Comparison of ENCODE assay signal across 9 cellular contexts in genomic region chr4:73450398-73451004, GRCh38. TPM values are rescaled to one million over a fixed set of nuclear protein-coding genes. Genes with fewer than 3 reads are reported as not detected.
DNase-seq lines count a peak whose midpoint lies in the region; ATAC-seq and TF ChIP-seq lines count a peak whose summit lies in the region.
"Had no signal": no experiment of that assay in that cellular context is flagged by ENCODE, and none has a peak within 500 bp of the region (broad histone marks: within the 10 kb centered on the region; RNA-seq: fewer than 3 reads in every experiment).

No MANE protein-coding gene starts in this region.

- no peaks in the 10 kb centered on the region for H3K9me3 Mint-ChIP-seq in endodermal cell
- no peaks in the 10 kb centered on the region for H3K9me3 Mint-ChIP-seq in naive thymus-derived CD4-positive, alpha-beta T cell

- H3K9ac ChIP-seq in GM23248 (peak overlapping the region; percentile 61), endodermal cell (ENCODE audit: extremely low read depth, low read length, poor library complexity, severe bottlenecking) (no peak overlapping the region)

- H3K9me3 ChIP-seq in GM23248 (ENCODE audit: low read depth): no peaks in the 10 kb centered on the region
- H3K9me3 ChIP-seq in endodermal cell (ENCODE audit: control insufficient read depth, low read length): no peaks in the 10 kb centered on the region
- no peaks in the 10 kb centered on the region for H3K9me3 ChIP-seq in osteoblast (ENCODE audit: low read depth, low read length)
- no peaks in the 10 kb centered on the region for H3K9me3 ChIP-seq in naive thymus-derived CD4-positive, alpha-beta T cell (ENCODE audit: control insufficient read depth in 2 of 3, low read length in 3 of 3)

- POLR2A ChIA-PET in naive thymus-derived CD4-positive, alpha-beta T cell (lab: Charles Lee): no interaction called here

- H3K4me2 ChIP-seq in GM23248 (ENCODE audit: unreplicated experiment) (peak overlapping the region; percentile 61), osteoblast (ENCODE audit: insufficient read depth, low read length) (peak overlapping the region; percentile 89)

- H3K27me3 Mint-ChIP-seq in endodermal cell (ENCODE audit: insufficient read depth): peaks cover 63% of the 10 kb centered on the region
- peaks cover 0 to 20% (median 13%) of the 10 kb centered on the region in 5 donors for H3K27me3 Mint-ChIP-seq in naive thymus-derived CD4-positive, alpha-beta T cell

- no peak for ATAC-seq in naive thymus-derived CD4-positive, alpha-beta T cell
- ATAC-seq in GM19452 (IDR thresholded peaks at IDR 0.05; ENCODE audit: unreplicated experiment): no peak
- ATAC-seq: activated CD8-positive, alpha-beta memory T cell treated with anti-CD3 and anti-CD28 coated beads, Interleukin-2, amount 10 ng/mL, durations not matched to agents 7 days and 5 days had no signal

- H3K4me3 Mint-ChIP-seq in endodermal cell: no peak overlapping the region
- no peak overlapping the region for H3K4me3 Mint-ChIP-seq in naive thymus-derived CD4-positive, alpha-beta T cell
- H3K4me3 Mint-ChIP-seq: activated CD8-positive, alpha-beta memory T cell treated with anti-CD3 and anti-CD28 coated beads, Interleukin-2, amount 10 ng/mL, durations not matched to agents 7 days and 5 days had no signal

- intact Hi-C loops in naive thymus-derived CD4-positive, alpha-beta T cell (cut with micrococcal nuclease): no loop called here

- H3K27ac ChIP-seq in GM23248 (peak overlapping the region; percentile 93), endodermal cell (ENCODE audit: low read depth, low read length) (peak overlapping the region; percentile 66), osteoblast (ENCODE audit: low read depth, low read length) (peak overlapping the region; percentile 99)
- no peak overlapping the region for H3K27ac ChIP-seq in naive thymus-derived CD4-positive, alpha-beta T cell (ENCODE audit: low read depth, low read length)

- H4K20me1 ChIP-seq in GM23248 (ENCODE audit: insufficient read depth) (no peaks in the 10 kb centered on the region), osteoblast (ENCODE audit: insufficient read depth, low read length) (no peaks in the 10 kb centered on the region)

- H3K36me3 Mint-ChIP-seq in endodermal cell (ENCODE audit: low read depth): no peaks in the 10 kb centered on the region
- no peaks in the 10 kb centered on the region for H3K36me3 Mint-ChIP-seq in naive thymus-derived CD4-positive, alpha-beta T cell
- H3K36me3 Mint-ChIP-seq: activated CD8-positive, alpha-beta memory T cell treated with anti-CD3 and anti-CD28 coated beads, Interleukin-2, amount 10 ng/mL, durations not matched to agents 7 days and 5 days had no signal

- H3K9me2 ChIP-seq in GM23248 (ENCODE audit: insufficient read depth): no peaks in the 10 kb centered on the region

- CTCF ChIA-PET in naive thymus-derived CD4-positive, alpha-beta T cell (lab: Charles Lee): no interaction called here

- H3F3A ChIP-seq in GM23248 (ENCODE audit: insufficient read depth): peaks cover 20% of the 10 kb centered on the region

- peaks cover 40% of the 10 kb centered on the region for H3K4me1 ChIP-seq in GM23248 (ENCODE audit: insufficient read depth)
- H3K4me1 ChIP-seq in endodermal cell (ENCODE audit: control insufficient read depth, insufficient read depth, low read length): peaks cover 14% of the 10 kb centered on the region
- peaks cover 22% of the 10 kb centered on the region for H3K4me1 ChIP-seq in osteoblast (ENCODE audit: insufficient read depth, low read length)
- no peaks in the 10 kb centered on the region for H3K4me1 ChIP-seq in naive thymus-derived CD4-positive, alpha-beta T cell (ENCODE audit: control insufficient read depth in 2 of 2, insufficient read depth in 2 of 2, low read length in 2 of 2)

- 39 to 44% methylated on average over 9 of the region's 9 CpGs for whole genome bisulfite sequencing in GM23248 (ENCODE audit: low coverage in 1 of 2, low lambda C conversion rate in 2 of 2, missing lambda C conversion rate in 2 of 2), 2 experiments
- WGBS in endodermal cell (ENCODE audit: insufficient coverage in 1 of 2, insufficient read length in 1 of 2), 2 experiments: 38 to 59% methylated on average over 6 to 9 of the region's 9 CpGs

- H2AFZ ChIP-seq in GM23248 (peak overlapping the region; percentile 80), osteoblast (ENCODE audit: low read length) (peak overlapping the region; percentile 93)

- peaks cover 35% of the 10 kb centered on the region for H3K4me1 Mint-ChIP-seq in endodermal cell
- no peaks in the 10 kb centered on the region for H3K4me1 Mint-ChIP-seq in naive thymus-derived CD4-positive, alpha-beta T cell
- H3K4me1 Mint-ChIP-seq: activated CD8-positive, alpha-beta memory T cell treated with anti-CD3 and anti-CD28 coated beads, Interleukin-2, amount 10 ng/mL, durations not matched to agents 7 days and 5 days had no signal

- no peaks in the 10 kb centered on the region for H3K36me3 ChIP-seq in GM23248 (ENCODE audit: low read depth)
- H3K36me3 ChIP-seq in endodermal cell (ENCODE audit: control insufficient read depth, insufficient read depth, low read length): no peaks in the 10 kb centered on the region
- H3K36me3 ChIP-seq in osteoblast (ENCODE audit: insufficient read depth, low read length): no peaks in the 10 kb centered on the region
- H3K36me3 ChIP-seq in naive thymus-derived CD4-positive, alpha-beta T cell (ENCODE audit: control insufficient read depth in 2 of 3, insufficient read depth in 3 of 3, low read length in 3 of 3): peaks cover 0 to 3% (median 0%) of the 10 kb centered on the region in 3 experiments

- H3K27ac Mint-ChIP-seq in endodermal cell: no peak overlapping the region
- no peak overlapping the region for H3K27ac Mint-ChIP-seq in naive thymus-derived CD4-positive, alpha-beta T cell
- H3K27ac Mint-ChIP-seq: activated CD8-positive, alpha-beta memory T cell treated with anti-CD3 and anti-CD28 coated beads, Interleukin-2, amount 10 ng/mL, durations not matched to agents 7 days and 5 days had no signal

- TF ChIP-seq CTCF in endodermal cell (conservative IDR thresholded peaks at IDR 0.05): no peak
- no peak for TF ChIP-seq CTCF in osteoblast (IDR thresholded peaks at IDR 0.05; ENCODE audit: extremely low read depth, low read depth, low read length)

- H3K27me3 ChIP-seq in GM23248 (replicated peaks; ENCODE audit: insufficient read depth) (no peaks in the 10 kb centered on the region), endodermal cell (ENCODE audit: control insufficient read depth, insufficient read depth, low read length, poor library complexity, severe bottlenecking) (peaks cover 73% of the 10 kb centered on the region), osteoblast (ENCODE audit: insufficient read depth, low read length) (no peaks in the 10 kb centered on the region)
- peaks cover 0 to 5% of the 10 kb centered on the region in 2 donors for H3K27me3 ChIP-seq in naive thymus-derived CD4-positive, alpha-beta T cell (ENCODE audit: control insufficient read depth in 2 of 2, insufficient read depth in 2 of 2, low read length in 2 of 2)

- in situ Hi-C loops in GM23248 (cut with MboI): no loop called here

- H3K79me2 ChIP-seq in GM23248 (ENCODE audit: insufficient read depth) (no peaks in the 10 kb centered on the region), osteoblast (ENCODE audit: insufficient read depth, low read length) (no peaks in the 10 kb centered on the region)

- DNase-seq in GM23248 (peak; percentile 95), NCI-H345 treated with DMSO at 0.1 percent for 48 hours (lab: John Stamatoyannopoulos, UW; ENCODE audit: unreplicated experiment) (peak; percentile 91), endodermal cell (peak; percentile 73), osteoblast (ENCODE audit: insufficient read length, low spot score, missing footprints) (peak; percentile 39), SW480 (ENCODE audit: low spot score) (no peak), Kasumi-1 (lab: John Stamatoyannopoulos, UW) (no peak)
- no peak for DNase-seq in naive thymus-derived CD4-positive, alpha-beta T cell
- DNase-seq: activated CD8-positive, alpha-beta memory T cell treated with anti-CD3 and anti-CD28 coated beads, Interleukin-2, amount 10 ng/mL, durations not matched to agents 7 days and 5 days had no signal

- H3K4me3 ChIP-seq in GM23248: peak overlapping the region; percentile 41
- no peak overlapping the region for H3K4me3 ChIP-seq in endodermal cell (ENCODE audit: low read length)
- peak overlapping the region; percentile 65 for H3K4me3 ChIP-seq in osteoblast (ENCODE audit: insufficient read depth, low read length)
- no peak overlapping the region for H3K4me3 ChIP-seq in naive thymus-derived CD4-positive, alpha-beta T cell (ENCODE audit: low read length)

RNA-seq across cellular contexts. Expression of gene AFP, which starts 14.5 kb away (rescaled TPM):
- not detected in 2 replicates for total RNA-seq in GM23248 (2014; rRNA removed; shearing (Covaris generic))
- polyA plus RNA-seq in GM23248 (2016; fragmentation: Nextera tagmentation; extraction: Ambion mirVana): 0.96 and 0.98 TPM in 2 replicates
- total RNA-seq in endodermal cell (1 to 10 TPM in 1 of 2 donors, not detected in 1; 1.6 TPM), osteoblast (not detected in 2 replicates)
- polyA plus RNA-seq in endodermal cell (2013, experiment 1 of 2): 3.2 TPM
- polyA plus RNA-seq in endodermal cell (2013, experiment 2 of 2): 2.8 TPM
- total RNA-seq in naive thymus-derived CD4-positive, alpha-beta T cell: not detected
- polyA plus RNA-seq in naive thymus-derived CD4-positive, alpha-beta T cell: not detected
- total RNA-seq: activated CD8-positive, alpha-beta memory T cell treated with anti-CD3 and anti-CD28 coated beads, Interleukin-2, amount 10 ng/mL, durations not matched to agents 7 days and 5 days had no signal

RNA-seq across cellular contexts. Expression of gene AFM, which starts 31.0 kb away (rescaled TPM):
- total RNA-seq in GM23248 (2014; rRNA removed; shearing (Covaris generic)): not detected in 2 replicates
- not detected in 2 replicates for polyA plus RNA-seq in GM23248 (2016; fragmentation: Nextera tagmentation; extraction: Ambion mirVana)
- total RNA-seq in endodermal cell: not detected
- not detected for polyA plus RNA-seq in endodermal cell (2013, experiment 1 of 2)
- polyA plus RNA-seq in endodermal cell (2013, experiment 2 of 2): not detected
- total RNA-seq in osteoblast: not detected in 2 replicates
- not detected for total RNA-seq in naive thymus-derived CD4-positive, alpha-beta T cell
- polyA plus RNA-seq in naive thymus-derived CD4-positive, alpha-beta T cell: not detected
- total RNA-seq: activated CD8-positive, alpha-beta memory T cell treated with anti-CD3 and anti-CD28 coated beads, Interleukin-2, amount 10 ng/mL, durations not matched to agents 7 days and 5 days had no signal

RNA-seq across cellular contexts. Expression of gene ALB, which starts 46.4 kb away (rescaled TPM):
- total RNA-seq in GM23248 (2014; rRNA removed; shearing (Covaris generic)): not detected in 2 replicates
- not detected in 2 replicates for polyA plus RNA-seq in GM23248 (2016; fragmentation: Nextera tagmentation; extraction: Ambion mirVana)
- 1 to 10 TPM; 1.4 to 3.5 TPM for total RNA-seq in endodermal cell
- polyA plus RNA-seq in endodermal cell (2013, experiment 1 of 2): not detected
- 0.37 TPM for polyA plus RNA-seq in endodermal cell (2013, experiment 2 of 2)
- total RNA-seq in osteoblast: under 0.01 TPM in 1 of 2 replicates, not detected in the other
- total RNA-seq in naive thymus-derived CD4-positive, alpha-beta T cell: under 1 TPM in 2 of 5 experiments, not detected in 3; 0.45 to 0.96 TPM
- not detected for polyA plus RNA-seq in naive thymus-derived CD4-positive, alpha-beta T cell
- total RNA-seq: activated CD8-positive, alpha-beta memory T cell treated with anti-CD3 and anti-CD28 coated beads, Interleukin-2, amount 10 ng/mL, durations not matched to agents 7 days and 5 days had no signal

Comparison
In these comparisons a context has a peak if more than half of its experiments do, and no peak if none do; other contexts are left out.
1. DNase-seq: peak in GM23248 (single experiment), NCI-H345 treated with DMSO at 0.1 percent for 48 hours (single experiment), endodermal cell (single experiment) and osteoblast (single experiment); none in SW480 (single experiment), Kasumi-1 (0 of 2) and naive thymus-derived CD4-positive, alpha-beta T cell (0 of 9).
2. H3K4me3 ChIP-seq: peak in GM23248 (single experiment) and osteoblast (single experiment); none in endodermal cell (single experiment) and naive thymus-derived CD4-positive, alpha-beta T cell (single experiment).